ENCODE assay signal across 31 cellular contexts in the genomic region with DNA sequence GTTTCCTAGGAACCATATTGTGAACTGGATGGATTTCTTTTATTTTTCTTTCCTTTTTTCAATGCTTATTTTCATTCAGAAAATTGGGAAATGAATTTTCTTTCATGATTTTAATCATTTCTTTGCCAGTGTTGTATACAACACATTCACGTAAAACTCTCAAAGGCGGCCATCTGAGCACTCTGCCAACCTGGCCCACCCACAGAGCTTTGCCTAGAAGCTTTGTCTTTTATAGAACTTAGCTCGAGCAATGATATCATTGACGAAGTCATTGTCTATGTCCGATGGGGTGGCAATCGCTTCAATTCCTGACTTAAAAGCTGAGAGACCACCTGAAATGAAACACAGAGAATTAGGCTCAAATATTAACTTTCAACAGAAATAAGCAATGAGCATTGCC. TPM values are rescaled to one million over a fixed set of nuclear protein-coding genes. Genes with fewer than 3 reads are reported as not detected.
"Had no signal": no experiment of that assay in that cellular context is flagged by ENCODE, and none has a peak within 500 bp of the region (broad histone marks: within the 10 kb centered on the region; RNA-seq: fewer than 3 reads in every experiment).

No MANE protein-coding gene starts in this region.

- H3K9me3 Mint-ChIP-seq: stimulated activated effector memory CD8-positive, alpha-beta T cell treated with anti-CD3 and anti-CD28 coated beads, Interleukin-12 subunit alpha, Interleukin-12 subunit beta, amount 100 ng/mL, for 72 hours; stimulated activated memory B cell treated with anti-CD40 and anti-IgM and Interleukin-4, amounts not matched to agents 10 μg/mL and 1 μg/mL and 100 μg/mL, for 72 hours; stimulated activated naive B cell treated with anti-CD40 and anti-IgM and Interleukin-4, amounts not matched to agents 10 μg/mL and 1 μg/mL and 100 μg/mL, for 72 hours; stimulated activated naive CD8-positive, alpha-beta T cell treated with anti-CD3 and anti-CD28 coated beads, Interleukin-15, amount 100 ng/mL, for 72 hours; stimulated activated naive CD8-positive, alpha-beta T cell treated with anti-CD3 and anti-CD28 coated beads, Interleukin-15, Interleukin-2, amounts not matched to agents 100 ng/mL and 50 ng/mL, for 24 hours; type B pancreatic cell had no signal

- H3K27ac ChIP-seq: stomach, suprapubic skin, testis, thoracic aorta, thyroid gland, tibial artery, tibial nerve, transverse colon, upper lobe of left lung, upper lobe of right lung, uterus, vagina had no signal

- ATAC-seq: stimulated activated effector memory CD8-positive, alpha-beta T cell treated with anti-CD3 and anti-CD28 coated beads, Interleukin-12 subunit alpha, Interleukin-12 subunit beta, amount 100 ng/mL, for 72 hours; stimulated activated memory B cell treated with anti-CD40 and anti-IgM and Interleukin-4, amounts not matched to agents 10 μg/mL and 1 μg/mL and 100 μg/mL, for 72 hours; stimulated activated naive B cell treated with anti-CD40 and anti-IgM and Interleukin-4, amounts not matched to agents 10 μg/mL and 1 μg/mL and 100 μg/mL, for 72 hours; stimulated activated naive CD8-positive, alpha-beta T cell treated with anti-CD3 and anti-CD28 coated beads, Interleukin-15, amount 100 ng/mL, for 72 hours; stimulated activated naive CD8-positive, alpha-beta T cell treated with anti-CD3 and anti-CD28 coated beads, Interleukin-15, Interleukin-2, amounts not matched to agents 100 U/mL and 50 U/mL, for 24 hours; upper lobe of right lung had no signal

- H3K4me1 Mint-ChIP-seq: stimulated activated effector memory CD8-positive, alpha-beta T cell treated with anti-CD3 and anti-CD28 coated beads, Interleukin-12 subunit alpha, Interleukin-12 subunit beta, amount 100 ng/mL, for 72 hours; stimulated activated naive CD8-positive, alpha-beta T cell treated with anti-CD3 and anti-CD28 coated beads, Interleukin-15, amount 100 ng/mL, for 72 hours had no signal

- H3K9me3 ChIP-seq: stomach, suprapubic skin, testis, thoracic aorta, thyroid gland, tibial artery, transverse colon, upper lobe of left lung, upper lobe of right lung, uterus, vagina had no signal

- H3K4me1 ChIP-seq: suprapubic skin, testis, thyroid gland, tibial artery, tibial nerve, transverse colon, upper lobe of left lung, upper lobe of right lung, uterus, vagina had no signal

- H3K27me3 Mint-ChIP-seq: stimulated activated memory B cell treated with anti-CD40 and anti-IgM and Interleukin-4, amounts not matched to agents 10 μg/mL and 1 μg/mL and 100 μg/mL, for 72 hours; stimulated activated naive B cell treated with anti-CD40 and anti-IgM and Interleukin-4, amounts not matched to agents 10 μg/mL and 1 μg/mL and 100 μg/mL, for 72 hours; stimulated activated naive CD8-positive, alpha-beta T cell treated with anti-CD3 and anti-CD28 coated beads, Interleukin-15, amount 100 ng/mL, for 72 hours; stimulated activated naive CD8-positive, alpha-beta T cell treated with anti-CD3 and anti-CD28 coated beads, Interleukin-15, Interleukin-2, amounts not matched to agents 100 ng/mL and 50 ng/mL, for 24 hours; type B pancreatic cell had no signal

- H3K27me3 ChIP-seq: stomach, suprapubic skin, testis, thyroid gland, tibial artery, tibial nerve, transverse colon, upper lobe of left lung, upper lobe of right lung, uterus, vagina had no signal

- H3K36me3 Mint-ChIP-seq: stimulated activated effector memory CD8-positive, alpha-beta T cell treated with anti-CD3 and anti-CD28 coated beads, Interleukin-12 subunit alpha, Interleukin-12 subunit beta, amount 100 ng/mL, for 72 hours; type B pancreatic cell had no signal

- DNase-seq: stimulated activated CD4-positive, alpha-beta T cell treated with anti-CD3 and anti-CD28 coated beads, Interleukin-2, amount 100 ng/mL, for 48 hours; stimulated activated CD4-positive, alpha-beta T cell treated with anti-CD3 and anti-CD28 coated beads, Interleukin-4, amount 100 ng/mL, for 1 hour; stimulated activated CD4-positive, alpha-beta T cell treated with anti-CD3 and anti-CD28 coated beads, Interleukin-4, amount 100 ng/mL, for 24 hours; stimulated activated CD4-positive, alpha-beta T cell treated with anti-CD3 and anti-CD28 coated beads, Interleukin-4, amount 100 ng/mL, for 4 hours; stimulated activated CD8-positive, alpha-beta memory T cell treated with anti-CD3 and anti-CD28 coated beads, Interleukin-4, amount 100 ng/mL, for 48 hours; stimulated activated naive B cell treated with anti-CD40 and anti-IgM and Interleukin-4, amounts not matched to agents 10 μg/mL and 1 μg/mL and 100 μg/mL, for 72 hours; stimulated activated naive CD4-positive, alpha-beta T cell; stimulated activated naive CD4-positive, alpha-beta T cell treated with Interleukin-2 at 50 U/mL for 16 hours; stimulated activated naive CD8-positive, alpha-beta T cell treated with anti-CD3 and anti-CD28 coated beads, Interleukin-15, amount 100 ng/mL, for 72 hours; stimulated activated naive CD8-positive, alpha-beta T cell treated with anti-CD3 and anti-CD28 coated beads, Interleukin-15, Interleukin-2, amounts not matched to agents 100 U/mL and 50 U/mL, for 24 hours; stomach; substantia nigra; testis; thyroid gland; tibial artery; transverse colon; trophoblast cell; upper lobe of left lung; upper lobe of right lung; uterus had no signal

- H3K27ac Mint-ChIP-seq: stimulated activated effector memory CD8-positive, alpha-beta T cell treated with anti-CD3 and anti-CD28 coated beads, Interleukin-12 subunit alpha, Interleukin-12 subunit beta, amount 100 ng/mL, for 72 hours; stimulated activated memory B cell treated with anti-CD40 and anti-IgM and Interleukin-4, amounts not matched to agents 10 μg/mL and 1 μg/mL and 100 μg/mL, for 72 hours; stimulated activated naive B cell treated with anti-CD40 and anti-IgM and Interleukin-4, amounts not matched to agents 10 μg/mL and 1 μg/mL and 100 μg/mL, for 72 hours; stimulated activated naive CD8-positive, alpha-beta T cell treated with anti-CD3 and anti-CD28 coated beads, Interleukin-15, Interleukin-2, amounts not matched to agents 100 ng/mL and 50 ng/mL, for 24 hours; type B pancreatic cell had no signal

- H3K4me3 Mint-ChIP-seq: stimulated activated effector memory CD8-positive, alpha-beta T cell treated with anti-CD3 and anti-CD28 coated beads, Interleukin-12 subunit alpha, Interleukin-12 subunit beta, amount 100 ng/mL, for 72 hours; stimulated activated memory B cell treated with anti-CD40 and anti-IgM and Interleukin-4, amounts not matched to agents 10 μg/mL and 1 μg/mL and 100 μg/mL, for 72 hours; stimulated activated naive B cell treated with anti-CD40 and anti-IgM and Interleukin-4, amounts not matched to agents 10 μg/mL and 1 μg/mL and 100 μg/mL, for 72 hours; stimulated activated naive CD8-positive, alpha-beta T cell treated with anti-CD3 and anti-CD28 coated beads, Interleukin-15, amount 100 ng/mL, for 72 hours; stimulated activated naive CD8-positive, alpha-beta T cell treated with anti-CD3 and anti-CD28 coated beads, Interleukin-15, Interleukin-2, amounts not matched to agents 100 ng/mL and 50 ng/mL, for 24 hours; type B pancreatic cell had no signal

- H3K4me3 ChIP-seq: stomach, suprapubic skin, testis, thoracic aorta, thyroid gland, tibial artery, tibial nerve, transverse colon, upper lobe of left lung, upper lobe of right lung, uterus, vagina had no signal

- H3K36me3 ChIP-seq: stomach, suprapubic skin, thoracic aorta, thyroid gland, transverse colon, upper lobe of left lung, upper lobe of right lung, uterus, vagina had no signal

RNA-seq across cellular contexts. Expression of a gene that starts 13.3 kb away (rescaled TPM):
- total RNA-seq: subcutaneous adipose tissue, thoracic aorta, thyroid gland, tibial nerve, transverse colon, upper lobe of left lung, upper lobe of right lung, ureter, urinary bladder, uterus, vagina had no signal
- polyA plus RNA-seq: stomach, urinary bladder had no signal

RNA-seq across cellular contexts. Expression of a gene that starts 58.8 kb away (rescaled TPM):
- total RNA-seq: vagina had no signal
